8 cellular contexts compared by ENCODE assay signal in the genomic region with DNA sequence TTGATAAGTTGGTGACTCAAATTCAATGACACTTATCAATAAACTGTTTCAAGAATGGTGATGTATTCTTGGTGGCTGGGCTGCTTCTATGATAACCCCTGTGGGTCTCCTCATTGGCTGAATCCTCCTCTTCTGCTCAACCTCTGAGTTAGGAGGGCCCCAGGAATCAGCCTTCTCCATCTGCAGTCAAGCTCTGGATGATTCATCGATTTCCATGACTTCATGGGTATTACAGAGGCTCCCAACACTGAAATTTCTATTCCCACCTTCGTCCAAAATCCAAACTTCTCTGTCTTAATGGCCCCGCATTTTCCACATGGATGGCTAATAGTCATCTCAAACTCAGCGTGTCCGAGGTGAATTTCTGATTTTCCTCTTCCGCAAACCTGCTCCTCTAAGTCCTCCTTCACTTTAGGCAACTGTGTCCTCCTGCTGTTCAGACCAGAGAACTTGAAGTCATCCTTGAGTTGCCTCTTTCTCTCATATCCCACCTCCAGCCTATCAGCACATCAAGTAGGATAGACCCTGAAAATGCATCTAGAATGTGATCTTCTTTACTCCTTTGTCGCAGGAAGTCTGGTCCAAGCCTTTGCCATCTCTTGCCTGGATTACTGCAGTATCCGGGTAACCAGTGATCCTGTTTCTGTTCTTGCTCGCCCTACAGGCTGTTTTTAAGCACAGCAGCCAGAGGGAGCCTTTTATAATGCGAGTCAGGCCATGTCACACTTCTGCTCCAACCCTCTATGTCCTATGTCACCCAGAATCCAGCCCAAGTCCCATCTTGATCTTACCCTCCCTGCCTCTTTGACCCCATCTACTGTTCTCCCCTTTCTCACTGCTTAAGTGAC. TPM values are rescaled to one million over a fixed set of nuclear protein-coding genes. Genes with fewer than 3 reads are reported as not detected.
A peak's percentile ranks its signal among the peaks of the same experiment; 100 is the strongest.
DNase-seq lines count a peak whose midpoint lies in the region; ATAC-seq, FAIRE-seq and TF ChIP-seq lines count a peak whose summit lies in the region.

No MANE protein-coding gene starts in this region.

- H3K4me3 ChIP-seq in BJ (ENCODE audit: low read depth, low read length) (no peak overlapping the region), astrocyte of the cerebellum (ENCODE audit: low read depth, low read length) (no peak overlapping the region), neural progenitor cell (no peak overlapping the region), tibial artery (no peak overlapping the region)

- FAIRE-seq in GM12892 (lab: Jason Lieb, UNC) = peak; percentile 90

- in situ Hi-C loops in astrocyte of the cerebellum (cut with HindIII; ENCODE audit: low sequenced_read_pairs) = no loop called here

- no peak for DNase-seq in BJ (ENCODE audit: low read depth)
- DNase-seq in GM12892 (ENCODE audit: insufficient read length) = no peak
- DNase-seq in M059J (ENCODE audit: low read depth) = peak; percentile 47
- DNase-seq in astrocyte of the cerebellum (ENCODE audit: low read depth) = no peak
- DNase-seq in neural progenitor cell (ENCODE audit: low spot score) = peak; percentile 52
- DNase-seq in tibial artery = no peak
- DNase-seq in NCI-H1048 (lab: John Stamatoyannopoulos, UW) = no peak

- TF ChIP-seq CTCF in BJ (IDR thresholded peaks at IDR 0.05; ENCODE audit: insufficient read depth, low read depth, low read length) = peak; percentile 59
- peak; percentile 20 for TF ChIP-seq CTCF in astrocyte of the cerebellum (IDR thresholded peaks at IDR 0.05; ENCODE audit: low read depth, low read length, missing control alignments)
- TF ChIP-seq CTCF in neural progenitor cell (IDR thresholded peaks at IDR 0.05) = peak; percentile 57
- no peak for TF ChIP-seq CTCF in tibial artery (IDR thresholded peaks at IDR 0.05)

- H3K36me3 Mint-ChIP-seq in neural progenitor cell = no peaks in the 10 kb centered on the region

- H3K4me3 Mint-ChIP-seq in neural progenitor cell = no peak overlapping the region

- H3K79me2 ChIP-seq in neural progenitor cell (ENCODE audit: low read depth) = no peaks in the 10 kb centered on the region

- no peaks in the 10 kb centered on the region for H3K27me3 ChIP-seq in BJ (ENCODE audit: control insufficient read depth, insufficient read depth, low read length)
- no peaks in the 10 kb centered on the region for H3K27me3 ChIP-seq in neural progenitor cell
- no peaks in the 10 kb centered on the region for H3K27me3 ChIP-seq in tibial artery

- intact Hi-C loops in tibial artery (cut with DNase I; ENCODE audit: low total_unique reads) = no loop called here

- no peak for TF ChIP-seq POLR2A in GM12892 (IDR thresholded peaks at IDR 0.05; ENCODE audit: low read depth, low read length)

- H3K4me1 ChIP-seq in neural progenitor cell (no peaks in the 10 kb centered on the region), tibial artery (no peaks in the 10 kb centered on the region)

- POLR2A ChIA-PET in BJ (lab: Charles Lee) = no interaction called here

- no peak for ATAC-seq in HG03045 (IDR thresholded peaks at IDR 0.05; ENCODE audit: unreplicated experiment)

- no peaks in the 10 kb centered on the region for H3K9me3 ChIP-seq in neural progenitor cell (ENCODE audit: low read depth)
- no peaks in the 10 kb centered on the region for H3K9me3 ChIP-seq in tibial artery

- no peak overlapping the region for H3K27ac Mint-ChIP-seq in neural progenitor cell

- no peaks in the 10 kb centered on the region for H3K36me3 ChIP-seq in BJ (ENCODE audit: control insufficient read depth, insufficient read depth, low read length)
- no peaks in the 10 kb centered on the region for H3K36me3 ChIP-seq in neural progenitor cell
- no peaks in the 10 kb centered on the region for H3K36me3 ChIP-seq in tibial artery

- no peaks in the 10 kb centered on the region for H3K9me3 Mint-ChIP-seq in neural progenitor cell

- CTCF ChIA-PET in BJ (lab: Yijun Ruan, JAX) = interaction anchor here (0.7 to 1.1 kb wide), 2 partner anchors 12 to 23 kb away, joined by 3 read pairs; no protein-coding TSS in a partner anchor

- H3K27ac ChIP-seq in neural progenitor cell (no peak overlapping the region), tibial artery (no peak overlapping the region)

- H3K9ac ChIP-seq in neural progenitor cell = no peak overlapping the region

- no peak overlapping the region for H3K4me2 ChIP-seq in neural progenitor cell

- peak overlapping the region; percentile 54 for H2AFZ ChIP-seq in neural progenitor cell (replicated peaks)

- no peaks in the 10 kb centered on the region for H3F3A ChIP-seq in neural progenitor cell (ENCODE audit: low read depth)

- H3K4me1 Mint-ChIP-seq in neural progenitor cell = peaks cover 6% of the 10 kb centered on the region

- H4K20me1 ChIP-seq in neural progenitor cell (ENCODE audit: low read depth) = no peaks in the 10 kb centered on the region

- H3K27me3 Mint-ChIP-seq in neural progenitor cell (ENCODE audit: insufficient read depth, low read depth) = peaks cover 2% of the 10 kb centered on the region

RNA-seq across cellular contexts. Expression of a gene that starts 41.4 kb away (rescaled TPM):
- 54.5 and 65.9 TPM in 2 replicates for polyA plus RNA-seq in BJ (2011; rRNA removed)
- 52.3 and 87.9 TPM in 2 replicates for polyA minus RNA-seq in BJ (2011; rRNA and poly(A)+ RNA removed)
- 2.3 TPM for polyA plus RNA-seq in GM12892 (2012; ENCODE audit: missing spikeins)
- total RNA-seq in M059J (2014; rRNA removed; shearing (Covaris generic)) = 20.4 and 30.7 TPM in 2 replicates
- total RNA-seq in neural progenitor cell (ENCODE audit: low replicate concordance) = not detected in 2 replicates

Comparison
In these comparisons a context has a peak if more than half of its experiments do, and no peak if none do; other contexts are left out.
1. DNase-seq: peak in M059J (single experiment) and neural progenitor cell (single experiment); none in BJ (single experiment), GM12892 (single experiment), astrocyte of the cerebellum (single experiment), tibial artery (0 of 2) and NCI-H1048 (single experiment).
2. CTCF ChIP-seq: peak in BJ (single experiment), astrocyte of the cerebellum (single experiment) and neural progenitor cell (single experiment); none in tibial artery (0 of 2).
3. RNA of a gene that starts 41.4 kb away (total RNA-seq): 20.4 to 30.7 TPM in M059J; not detected in neural progenitor cell; every median in the first group is over 10 times any median in the second.